8 cellular contexts compared by ENCODE assay signal in the genomic region with DNA sequence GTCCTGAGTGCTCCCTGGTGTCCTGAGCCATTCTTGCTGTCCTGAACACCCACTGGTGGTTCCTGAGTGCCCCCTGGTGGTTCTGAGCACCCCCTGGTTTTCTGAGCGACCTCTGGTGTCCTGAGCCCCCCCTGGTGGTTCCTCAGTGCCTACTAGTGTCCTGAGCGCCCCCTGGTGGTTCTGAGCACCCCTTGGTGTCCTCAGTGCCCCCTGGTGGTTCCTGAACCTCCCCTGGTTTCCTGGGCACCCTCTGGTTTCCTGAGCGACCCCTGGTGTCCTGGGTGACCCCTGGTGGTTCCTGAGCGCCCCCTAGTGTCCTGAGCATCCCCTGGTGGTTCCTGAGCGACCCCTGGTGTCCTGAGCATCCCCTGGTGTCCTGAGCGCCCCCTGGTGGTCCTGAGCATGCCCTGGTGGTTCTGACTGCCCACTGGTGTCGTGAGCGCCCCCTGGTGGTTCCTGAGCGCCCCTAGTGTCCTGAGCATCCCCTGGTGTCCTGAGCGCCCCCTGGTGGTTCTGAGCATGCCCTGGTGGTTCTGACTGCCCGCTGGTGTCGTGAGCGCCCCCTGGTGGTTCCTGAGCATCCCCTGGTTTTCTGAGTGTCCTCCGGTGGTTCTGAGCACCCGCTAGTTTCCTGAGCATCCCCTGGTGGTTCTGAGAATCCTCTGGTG.
DNase-seq lines count a peak whose midpoint lies in the region; ATAC-seq and TF ChIP-seq lines count a peak whose summit lies in the region.

No MANE protein-coding gene starts in this region.

- H3K4me1 ChIP-seq in A673 (ENCODE audit: insufficient read depth, low read length, poor library complexity, severe bottlenecking) (no peaks in the 10 kb centered on the region), aorta (ENCODE audit: control insufficient read depth in 1 of 2, insufficient read depth in 2 of 2, low read length in 2 of 2) (no peaks in the 10 kb centered on the region)

- H3K27me3 ChIP-seq in A673 (replicated peaks; ENCODE audit: insufficient read depth, low read depth, low read length, poor library complexity): no peaks in the 10 kb centered on the region
- no peaks in the 10 kb centered on the region for H3K27me3 ChIP-seq in aorta (ENCODE audit: control insufficient read depth in 1 of 2, insufficient read depth in 2 of 2, low read length in 1 of 2)

- H3K36me3 Mint-ChIP-seq in T-helper 1 cell treated with Interleukin-12 subunit alpha and Interleukin-12 subunit beta and Interleukin-4 antibody, amounts not matched to agents 30 μg/mL and 1 μg/mL, for 36 hours (ENCODE audit: low read depth): no peaks in the 10 kb centered on the region

- in situ Hi-C loops in astrocyte of the spinal cord (cut with HindIII; ENCODE audit: low sequenced_read_pairs): no loop called here

- H3K36me3 ChIP-seq in A673 (ENCODE audit: insufficient read depth, low read length, poor library complexity, severe bottlenecking) (no peaks in the 10 kb centered on the region), aorta (ENCODE audit: control insufficient read depth in 1 of 2, insufficient read depth in 2 of 2, low read length in 1 of 2) (no peaks in the 10 kb centered on the region)

- POLR2A ChIA-PET in A673 (lab: Charles Lee; ENCODE audit: low non-redundant PET): no interaction called here

- H3K9me3 ChIP-seq in A673 (ENCODE audit: low read depth, low read length, poor library complexity, severe bottlenecking) (no peaks in the 10 kb centered on the region), aorta (ENCODE audit: control insufficient read depth, low read length) (no peaks in the 10 kb centered on the region)

- CTCF ChIA-PET in A673 (lab: Charles Lee): no interaction called here

- BruUV-seq in A673 (replicated peaks; lab: Mats Ljungman, UMichigan): no TSS peak

- intact Hi-C loops in A673 (cut with micrococcal nuclease; ENCODE audit: unreplicated experiment) (no loop called here), aorta (cut with DNase I) (no loop called here), posterior vena cava (cut with DNase I) (no loop called here)

- DNase-seq in A673 (ENCODE audit: low spot score) (peak; percentile 40), astrocyte of the spinal cord (ENCODE audit: low read depth, low spot score) (no peak), lung microvascular endothelial cell (ENCODE audit: low read depth in 2 of 2) (peak; percentile 31 to 47), aorta (peak in 1 of 2 donors; percentile 73), posterior vena cava (ENCODE audit: low spot score) (no peak)

- H3K27me3 Mint-ChIP-seq in T-helper 1 cell treated with Interleukin-12 subunit alpha and Interleukin-12 subunit beta and Interleukin-4 antibody, amounts not matched to agents 30 μg/mL and 1 μg/mL, for 36 hours (ENCODE audit: low read depth): no peaks in the 10 kb centered on the region

- H3K27ac Mint-ChIP-seq in T-helper 1 cell treated with Interleukin-12 subunit alpha and Interleukin-12 subunit beta and Interleukin-4 antibody, amounts not matched to agents 30 μg/mL and 1 μg/mL, for 36 hours: peak overlapping the region; percentile 57

- ATAC-seq in GM18868 (IDR thresholded peaks at IDR 0.05; ENCODE audit: unreplicated experiment) (peak; percentile 76), HG03342 (IDR thresholded peaks at IDR 0.05; ENCODE audit: unreplicated experiment) (peak; percentile 75), aorta (ENCODE audit: low FRiP score) (peak; percentile 36)

- TF ChIP-seq CTCF in A673 (conservative IDR thresholded peaks at IDR 0.05; ENCODE audit: low read depth, low read length) (peak; percentile 56), astrocyte of the spinal cord (IDR thresholded peaks at IDR 0.05; ENCODE audit: low read depth, low read length) (peak; percentile 27)

- peak overlapping the region; percentile 7 for H3K4me3 Mint-ChIP-seq in T-helper 1 cell treated with Interleukin-12 subunit alpha and Interleukin-12 subunit beta and Interleukin-4 antibody, amounts not matched to agents 30 μg/mL and 1 μg/mL, for 36 hours

- no peaks in the 10 kb centered on the region for H3K9me3 Mint-ChIP-seq in T-helper 1 cell treated with Interleukin-12 subunit alpha and Interleukin-12 subunit beta and Interleukin-4 antibody, amounts not matched to agents 30 μg/mL and 1 μg/mL, for 36 hours

- H3K27ac ChIP-seq in A673 (ENCODE audit: low read depth, low read length, poor library complexity, severe bottlenecking) (no peak overlapping the region), aorta (ENCODE audit: low read depth in 1 of 2, low read length in 2 of 2) (no peak overlapping the region)

- H3K4me1 Mint-ChIP-seq in T-helper 1 cell treated with Interleukin-12 subunit alpha and Interleukin-12 subunit beta and Interleukin-4 antibody, amounts not matched to agents 30 μg/mL and 1 μg/mL, for 36 hours (ENCODE audit: low read depth): peaks cover 42% of the 10 kb centered on the region

- WGBS in aorta, 2 donors: 64 to 66% methylated on average over 10 to 15 of the region's 15 CpGs

- no peak overlapping the region for H3K4me3 ChIP-seq in A673 (ENCODE audit: low read depth, low read length, poor library complexity, severe bottlenecking)
- no peak overlapping the region for H3K4me3 ChIP-seq in astrocyte of the spinal cord (ENCODE audit: low read depth, low read length)
- no peak overlapping the region for H3K4me3 ChIP-seq in aorta (ENCODE audit: low read length in 2 of 2)

Comparison
In these comparisons a context has a peak if more than half of its experiments do, and no peak if none do; other contexts are left out.
1. DNase-seq: peak in A673 (single experiment) and lung microvascular endothelial cell (2 of 2); none in astrocyte of the spinal cord (single experiment) and posterior vena cava (single experiment).
2. Peak in every context shown above with its lines, with median percentiles within 50 percentile points of each other: ATAC-seq.